ENCODE assay signal across 8 cellular contexts in genomic region chr12:93379432-93380308, GRCh38. TPM values are rescaled to one million over a fixed set of nuclear protein-coding genes. Genes with fewer than 3 reads are reported as not detected.
DNase-seq lines count a peak whose midpoint lies in the region; ATAC-seq and TF ChIP-seq lines count a peak whose summit lies in the region.

No MANE protein-coding gene starts in this region.

- H3K27ac ChIP-seq in esophagus muscularis mucosa (replicated peaks in 1 of 4) (peak overlapping the region; percentile 93 to 99 (median 96)), parathyroid adenoma (peak overlapping the region; percentile 98)

- peak overlapping the region; percentile 93 for H3K9ac ChIP-seq in parathyroid adenoma

- 12% methylated on average over 7 of the region's 7 CpGs for WGBS in esophagus muscularis mucosa

- H3K4me3 ChIP-seq in esophagus muscularis mucosa = peak overlapping the region; percentile 65 to 98 (median 80)
- H3K4me3 ChIP-seq in parathyroid adenoma (ENCODE audit: low read depth, low read length) = peak overlapping the region; percentile 98

- peak overlapping the region; percentile 92 for H2AFZ ChIP-seq in parathyroid adenoma

- DNase-seq in SIG-M5 treated with dmso at 0.1 percent for 504 hours (lab: John Stamatoyannopoulos, UW; ENCODE audit: unreplicated experiment) (peak; percentile 25), SIG-M5 (lab: John Stamatoyannopoulos, UW) (no peak), SK-MEL-5 (ENCODE audit: low read depth, low spot score) (peak; percentile 21), esophagus muscularis mucosa (ENCODE audit: extremely low spot score) (no peak)

- no peak for TF ChIP-seq POLR2A in esophagus muscularis mucosa (IDR thresholded peaks at IDR 0.05; ENCODE audit: low read depth)

- H3K4me1 ChIP-seq in esophagus muscularis mucosa (peaks cover 6 to 75% (median 67%) of the 10 kb centered on the region in 4 donors), parathyroid adenoma (peaks cover 10% of the 10 kb centered on the region)

- H3K27me3 ChIP-seq in esophagus muscularis mucosa = no peaks in the 10 kb centered on the region
- H3K27me3 ChIP-seq in parathyroid adenoma (ENCODE audit: control insufficient read depth, insufficient read depth, low read length) = no peaks in the 10 kb centered on the region

- ATAC-seq in GM19452 (IDR thresholded peaks at IDR 0.05; ENCODE audit: unreplicated experiment) (no peak), GM19023 (IDR thresholded peaks at IDR 0.05; ENCODE audit: unreplicated experiment) (no peak), GM21529 (IDR thresholded peaks at IDR 0.05; ENCODE audit: unreplicated experiment) (no peak)

- in situ Hi-C loops in SK-MEL-5 (cut with HindIII; ENCODE audit: low pct_unique_long_range_greater_than_20kb, low sequenced_read_pairs) = no loop called here

- TF ChIP-seq EP300 in esophagus muscularis mucosa (IDR thresholded peaks at IDR 0.05) = no peak

- H3K4me2 ChIP-seq in parathyroid adenoma (ENCODE audit: low read length) = peak overlapping the region; percentile 98

- TF ChIP-seq CTCF in esophagus muscularis mucosa (IDR thresholded peaks at IDR 0.05) (no peak), parathyroid adenoma (IDR thresholded peaks at IDR 0.05) (no peak)

- H3K36me3 ChIP-seq in esophagus muscularis mucosa (peaks cover 0 to 1% (median 0%) of the 10 kb centered on the region in 4 donors), parathyroid adenoma (ENCODE audit: control insufficient read depth, insufficient read depth, low read length) (no peaks in the 10 kb centered on the region)

- no peaks in the 10 kb centered on the region for H3K9me3 ChIP-seq in esophagus muscularis mucosa
- H3K9me3 ChIP-seq in parathyroid adenoma (ENCODE audit: control insufficient read depth, low read length) = no peaks in the 10 kb centered on the region

- H3K79me2 ChIP-seq in parathyroid adenoma = peaks cover 37% of the 10 kb centered on the region

- intact Hi-C loops in esophagus muscularis mucosa (cut with DNase I) = loop anchor here (10.0 kb wide), 1 partner anchor 255 kb away; no protein-coding TSS in a partner anchor

RNA-seq across cellular contexts. Expression of gene NUDT4, which starts 1.9 kb away (rescaled TPM):
- total RNA-seq in SK-MEL-5 (2014; rRNA removed; shearing (Covaris generic)) = 86.0 and 86.2 TPM in 2 replicates
- polyA plus RNA-seq in SK-MEL-5 (2015; cell fraction: cytosol; rRNA removed) = 93.3 and 119 TPM in 2 replicates
- polyA plus RNA-seq in SK-MEL-5 (2015; cell fraction: nucleus; rRNA removed) = 32.3 and 33.2 TPM in 2 replicates
- 100 to 1,000 TPM in 3 of 4 donors, 10 to 100 TPM in 1; 93.0 to 238 (median 112) TPM for total RNA-seq in esophagus muscularis mucosa

Comparison
In these comparisons a context has a peak if more than half of its experiments do, and no peak if none do; other contexts are left out.
1. DNase-seq: peak in SIG-M5 treated with dmso at 0.1 percent for 504 hours (single experiment) and SK-MEL-5 (single experiment); none in SIG-M5 (single experiment) and esophagus muscularis mucosa (single experiment).